ENCODE assay signal across 1 cellular context in the genomic region with DNA sequence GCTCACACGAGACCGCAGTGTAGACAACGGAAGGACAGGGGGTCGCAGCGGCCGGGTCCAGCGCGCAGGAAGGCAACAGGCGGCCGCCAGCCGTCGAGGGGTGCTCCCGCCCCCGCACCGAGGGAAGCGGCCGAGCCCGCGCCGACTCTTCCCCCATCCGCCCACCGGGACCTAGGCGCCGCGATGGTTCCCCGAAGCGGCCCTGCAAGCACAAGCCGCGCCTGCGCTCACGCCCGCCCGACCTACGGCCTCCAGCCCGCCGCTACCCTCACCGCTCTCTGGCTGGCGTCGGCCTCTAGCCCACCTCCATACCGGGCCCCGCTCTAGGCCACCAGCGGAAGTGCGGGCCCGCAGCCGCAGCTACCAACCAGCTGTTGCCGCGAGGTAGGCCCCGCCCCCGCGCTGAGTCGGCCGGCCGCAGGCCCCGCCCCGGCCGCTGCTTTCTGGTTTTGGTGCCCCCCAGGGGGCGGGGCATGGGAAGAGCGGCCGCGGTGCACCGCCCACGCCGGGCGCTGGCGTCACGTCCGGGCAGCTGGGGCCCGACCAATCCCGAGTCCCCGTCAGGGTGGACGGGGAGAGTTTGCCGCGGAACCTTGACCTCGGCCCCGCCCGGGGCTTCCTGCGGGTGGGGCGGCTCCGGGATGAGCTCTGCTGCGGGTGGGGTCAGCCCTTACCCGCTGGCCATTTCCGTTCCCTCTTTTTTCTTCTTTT.
A peak's percentile ranks its signal among the peaks of the same experiment; 100 is the strongest.
TF ChIP-seq lines count a peak whose summit lies in the region.

A gene with protein sequence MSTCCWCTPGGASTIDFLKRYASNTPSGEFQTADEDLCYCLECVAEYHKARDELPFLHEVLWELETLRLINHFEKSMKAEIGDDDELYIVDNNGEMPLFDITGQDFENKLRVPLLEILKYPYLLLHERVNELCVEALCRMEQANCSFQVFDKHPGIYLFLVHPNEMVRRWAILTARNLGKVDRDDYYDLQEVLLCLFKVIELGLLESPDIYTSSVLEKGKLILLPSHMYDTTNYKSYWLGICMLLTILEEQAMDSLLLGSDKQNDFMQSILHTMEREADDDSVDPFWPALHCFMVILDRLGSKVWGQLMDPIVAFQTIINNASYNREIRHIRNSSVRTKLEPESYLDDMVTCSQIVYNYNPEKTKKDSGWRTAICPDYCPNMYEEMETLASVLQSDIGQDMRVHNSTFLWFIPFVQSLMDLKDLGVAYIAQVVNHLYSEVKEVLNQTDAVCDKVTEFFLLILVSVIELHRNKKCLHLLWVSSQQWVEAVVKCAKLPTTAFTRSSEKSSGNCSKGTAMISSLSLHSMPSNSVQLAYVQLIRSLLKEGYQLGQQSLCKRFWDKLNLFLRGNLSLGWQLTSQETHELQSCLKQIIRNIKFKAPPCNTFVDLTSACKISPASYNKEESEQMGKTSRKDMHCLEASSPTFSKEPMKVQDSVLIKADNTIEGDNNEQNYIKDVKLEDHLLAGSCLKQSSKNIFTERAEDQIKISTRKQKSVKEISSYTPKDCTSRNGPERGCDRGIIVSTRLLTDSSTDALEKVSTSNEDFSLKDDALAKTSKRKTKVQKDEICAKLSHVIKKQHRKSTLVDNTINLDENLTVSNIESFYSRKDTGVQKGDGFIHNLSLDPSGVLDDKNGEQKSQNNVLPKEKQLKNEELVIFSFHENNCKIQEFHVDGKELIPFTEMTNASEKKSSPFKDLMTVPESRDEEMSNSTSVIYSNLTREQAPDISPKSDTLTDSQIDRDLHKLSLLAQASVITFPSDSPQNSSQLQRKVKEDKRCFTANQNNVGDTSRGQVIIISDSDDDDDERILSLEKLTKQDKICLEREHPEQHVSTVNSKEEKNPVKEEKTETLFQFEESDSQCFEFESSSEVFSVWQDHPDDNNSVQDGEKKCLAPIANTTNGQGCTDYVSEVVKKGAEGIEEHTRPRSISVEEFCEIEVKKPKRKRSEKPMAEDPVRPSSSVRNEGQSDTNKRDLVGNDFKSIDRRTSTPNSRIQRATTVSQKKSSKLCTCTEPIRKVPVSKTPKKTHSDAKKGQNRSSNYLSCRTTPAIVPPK (N-terminal part only) (minus strand): TSS at position 342 of the 711 bp plus-strand sequence. CDS start 5,558 bp downstream, outside the sequence.

TF ChIP-seq in K562, 482 proteins besides CTCF, POLR2A, EP300 and RAD21 (continued from another document and continues in another):
- TF ChIP-seq, protein P1, sequence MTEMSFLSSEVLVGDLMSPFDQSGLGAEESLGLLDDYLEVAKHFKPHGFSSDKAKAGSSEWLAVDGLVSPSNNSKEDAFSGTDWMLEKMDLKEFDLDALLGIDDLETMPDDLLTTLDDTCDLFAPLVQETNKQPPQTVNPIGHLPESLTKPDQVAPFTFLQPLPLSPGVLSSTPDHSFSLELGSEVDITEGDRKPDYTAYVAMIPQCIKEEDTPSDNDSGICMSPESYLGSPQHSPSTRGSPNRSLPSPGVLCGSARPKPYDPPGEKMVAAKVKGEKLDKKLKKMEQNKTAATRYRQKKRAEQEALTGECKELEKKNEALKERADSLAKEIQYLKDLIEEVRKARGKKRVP (CRISPR knock-in tag; IDR thresholded peaks at IDR 0.05), result no peak
- TF ChIP-seq, protein P2, sequence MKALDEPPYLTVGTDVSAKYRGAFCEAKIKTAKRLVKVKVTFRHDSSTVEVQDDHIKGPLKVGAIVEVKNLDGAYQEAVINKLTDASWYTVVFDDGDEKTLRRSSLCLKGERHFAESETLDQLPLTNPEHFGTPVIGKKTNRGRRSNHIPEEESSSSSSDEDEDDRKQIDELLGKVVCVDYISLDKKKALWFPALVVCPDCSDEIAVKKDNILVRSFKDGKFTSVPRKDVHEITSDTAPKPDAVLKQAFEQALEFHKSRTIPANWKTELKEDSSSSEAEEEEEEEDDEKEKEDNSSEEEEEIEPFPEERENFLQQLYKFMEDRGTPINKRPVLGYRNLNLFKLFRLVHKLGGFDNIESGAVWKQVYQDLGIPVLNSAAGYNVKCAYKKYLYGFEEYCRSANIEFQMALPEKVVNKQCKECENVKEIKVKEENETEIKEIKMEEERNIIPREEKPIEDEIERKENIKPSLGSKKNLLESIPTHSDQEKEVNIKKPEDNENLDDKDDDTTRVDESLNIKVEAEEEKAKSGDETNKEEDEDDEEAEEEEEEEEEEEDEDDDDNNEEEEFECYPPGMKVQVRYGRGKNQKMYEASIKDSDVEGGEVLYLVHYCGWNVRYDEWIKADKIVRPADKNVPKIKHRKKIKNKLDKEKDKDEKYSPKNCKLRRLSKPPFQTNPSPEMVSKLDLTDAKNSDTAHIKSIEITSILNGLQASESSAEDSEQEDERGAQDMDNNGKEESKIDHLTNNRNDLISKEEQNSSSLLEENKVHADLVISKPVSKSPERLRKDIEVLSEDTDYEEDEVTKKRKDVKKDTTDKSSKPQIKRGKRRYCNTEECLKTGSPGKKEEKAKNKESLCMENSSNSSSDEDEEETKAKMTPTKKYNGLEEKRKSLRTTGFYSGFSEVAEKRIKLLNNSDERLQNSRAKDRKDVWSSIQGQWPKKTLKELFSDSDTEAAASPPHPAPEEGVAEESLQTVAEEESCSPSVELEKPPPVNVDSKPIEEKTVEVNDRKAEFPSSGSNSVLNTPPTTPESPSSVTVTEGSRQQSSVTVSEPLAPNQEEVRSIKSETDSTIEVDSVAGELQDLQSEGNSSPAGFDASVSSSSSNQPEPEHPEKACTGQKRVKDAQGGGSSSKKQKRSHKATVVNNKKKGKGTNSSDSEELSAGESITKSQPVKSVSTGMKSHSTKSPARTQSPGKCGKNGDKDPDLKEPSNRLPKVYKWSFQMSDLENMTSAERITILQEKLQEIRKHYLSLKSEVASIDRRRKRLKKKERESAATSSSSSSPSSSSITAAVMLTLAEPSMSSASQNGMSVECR (CRISPR knock-in tag; IDR thresholded peaks at IDR 0.05), result peak; percentile 84
- TF ChIP-seq HSF4 (CRISPR knock-in tag; IDR thresholded peaks at IDR 0.05; ENCODE audit: borderline replicate concordance) (no peak), DACH1 (IDR thresholded peaks at IDR 0.05; ENCODE audit: partially characterized antibody) (peak; percentile 82), SNRNP70 (optimal IDR thresholded peaks at IDR 0.05; ENCODE audit: low read depth, low read length) (no peak), ZNF197 (CRISPR knock-in tag; IDR thresholded peaks at IDR 0.05; ENCODE audit: low read depth) (no peak), XRCC4 (IDR thresholded peaks at IDR 0.05; ENCODE audit: extremely low read depth, insufficient read depth, insufficient read length) (no peak), SMAD1 (IDR thresholded peaks at IDR 0.05; ENCODE audit: low read depth, low read length, partially characterized antibody) (no peak), ZNF324 (CRISPR knock-in tag; IDR thresholded peaks at IDR 0.05) (no peak), KAT7 (CRISPR knock-in tag; IDR thresholded peaks at IDR 0.05; ENCODE audit: borderline replicate concordance) (0 out of 2 replicates have a peak, but pooled peaks have one; percentile 39), ZNF282 (CRISPR knock-in tag; IDR thresholded peaks at IDR 0.05) (no peak), NCOA4 (IDR thresholded peaks at IDR 0.05; ENCODE audit: partially characterized antibody) (no peak), POU5F1 (IDR thresholded peaks at IDR 0.05; ENCODE audit: borderline replicate concordance, low read depth, low read length, partially characterized antibody) (no peak), NR3C1 (CRISPR knock-in tag; IDR thresholded peaks at IDR 0.05) (0 out of 2 replicates have a peak, but pooled peaks have one; percentile 40)
- TF ChIP-seq, protein P3, sequence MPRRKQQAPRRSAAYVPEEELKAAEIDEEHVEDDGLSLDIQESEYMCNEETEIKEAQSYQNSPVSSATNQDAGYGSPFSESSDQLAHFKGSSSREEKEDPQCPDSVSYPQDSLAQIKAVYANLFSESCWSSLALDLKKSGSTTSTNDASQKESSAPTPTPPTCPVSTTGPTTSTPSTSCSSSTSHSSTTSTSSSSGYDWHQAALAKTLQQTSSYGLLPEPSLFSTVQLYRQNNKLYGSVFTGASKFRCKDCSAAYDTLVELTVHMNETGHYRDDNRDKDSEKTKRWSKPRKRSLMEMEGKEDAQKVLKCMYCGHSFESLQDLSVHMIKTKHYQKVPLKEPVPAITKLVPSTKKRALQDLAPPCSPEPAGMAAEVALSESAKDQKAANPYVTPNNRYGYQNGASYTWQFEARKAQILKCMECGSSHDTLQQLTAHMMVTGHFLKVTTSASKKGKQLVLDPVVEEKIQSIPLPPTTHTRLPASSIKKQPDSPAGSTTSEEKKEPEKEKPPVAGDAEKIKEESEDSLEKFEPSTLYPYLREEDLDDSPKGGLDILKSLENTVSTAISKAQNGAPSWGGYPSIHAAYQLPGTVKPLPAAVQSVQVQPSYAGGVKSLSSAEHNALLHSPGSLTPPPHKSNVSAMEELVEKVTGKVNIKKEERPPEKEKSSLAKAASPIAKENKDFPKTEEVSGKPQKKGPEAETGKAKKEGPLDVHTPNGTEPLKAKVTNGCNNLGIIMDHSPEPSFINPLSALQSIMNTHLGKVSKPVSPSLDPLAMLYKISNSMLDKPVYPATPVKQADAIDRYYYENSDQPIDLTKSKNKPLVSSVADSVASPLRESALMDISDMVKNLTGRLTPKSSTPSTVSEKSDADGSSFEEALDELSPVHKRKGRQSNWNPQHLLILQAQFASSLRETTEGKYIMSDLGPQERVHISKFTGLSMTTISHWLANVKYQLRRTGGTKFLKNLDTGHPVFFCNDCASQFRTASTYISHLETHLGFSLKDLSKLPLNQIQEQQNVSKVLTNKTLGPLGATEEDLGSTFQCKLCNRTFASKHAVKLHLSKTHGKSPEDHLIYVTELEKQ (CRISPR knock-in tag; IDR thresholded peaks at IDR 0.05), result no peak
- TF ChIP-seq, protein P4, sequence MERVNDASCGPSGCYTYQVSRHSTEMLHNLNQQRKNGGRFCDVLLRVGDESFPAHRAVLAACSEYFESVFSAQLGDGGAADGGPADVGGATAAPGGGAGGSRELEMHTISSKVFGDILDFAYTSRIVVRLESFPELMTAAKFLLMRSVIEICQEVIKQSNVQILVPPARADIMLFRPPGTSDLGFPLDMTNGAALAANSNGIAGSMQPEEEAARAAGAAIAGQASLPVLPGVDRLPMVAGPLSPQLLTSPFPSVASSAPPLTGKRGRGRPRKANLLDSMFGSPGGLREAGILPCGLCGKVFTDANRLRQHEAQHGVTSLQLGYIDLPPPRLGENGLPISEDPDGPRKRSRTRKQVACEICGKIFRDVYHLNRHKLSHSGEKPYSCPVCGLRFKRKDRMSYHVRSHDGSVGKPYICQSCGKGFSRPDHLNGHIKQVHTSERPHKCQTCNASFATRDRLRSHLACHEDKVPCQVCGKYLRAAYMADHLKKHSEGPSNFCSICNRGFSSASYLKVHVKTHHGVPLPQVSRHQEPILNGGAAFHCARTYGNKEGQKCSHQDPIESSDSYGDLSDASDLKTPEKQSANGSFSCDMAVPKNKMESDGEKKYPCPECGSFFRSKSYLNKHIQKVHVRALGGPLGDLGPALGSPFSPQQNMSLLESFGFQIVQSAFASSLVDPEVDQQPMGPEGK (CRISPR knock-in tag; IDR thresholded peaks at IDR 0.05; ENCODE audit: borderline replicate concordance), result no peak
- TF ChIP-seq, protein P5, sequence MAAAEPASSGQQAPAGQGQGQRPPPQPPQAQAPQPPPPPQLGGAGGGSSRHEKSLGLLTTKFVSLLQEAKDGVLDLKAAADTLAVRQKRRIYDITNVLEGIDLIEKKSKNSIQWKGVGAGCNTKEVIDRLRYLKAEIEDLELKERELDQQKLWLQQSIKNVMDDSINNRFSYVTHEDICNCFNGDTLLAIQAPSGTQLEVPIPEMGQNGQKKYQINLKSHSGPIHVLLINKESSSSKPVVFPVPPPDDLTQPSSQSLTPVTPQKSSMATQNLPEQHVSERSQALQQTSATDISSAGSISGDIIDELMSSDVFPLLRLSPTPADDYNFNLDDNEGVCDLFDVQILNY (CRISPR knock-in tag; IDR thresholded peaks at IDR 0.05), result 0 out of 2 replicates have a peak, but pooled peaks have one; percentile 24
- TF ChIP-seq, protein P6, sequence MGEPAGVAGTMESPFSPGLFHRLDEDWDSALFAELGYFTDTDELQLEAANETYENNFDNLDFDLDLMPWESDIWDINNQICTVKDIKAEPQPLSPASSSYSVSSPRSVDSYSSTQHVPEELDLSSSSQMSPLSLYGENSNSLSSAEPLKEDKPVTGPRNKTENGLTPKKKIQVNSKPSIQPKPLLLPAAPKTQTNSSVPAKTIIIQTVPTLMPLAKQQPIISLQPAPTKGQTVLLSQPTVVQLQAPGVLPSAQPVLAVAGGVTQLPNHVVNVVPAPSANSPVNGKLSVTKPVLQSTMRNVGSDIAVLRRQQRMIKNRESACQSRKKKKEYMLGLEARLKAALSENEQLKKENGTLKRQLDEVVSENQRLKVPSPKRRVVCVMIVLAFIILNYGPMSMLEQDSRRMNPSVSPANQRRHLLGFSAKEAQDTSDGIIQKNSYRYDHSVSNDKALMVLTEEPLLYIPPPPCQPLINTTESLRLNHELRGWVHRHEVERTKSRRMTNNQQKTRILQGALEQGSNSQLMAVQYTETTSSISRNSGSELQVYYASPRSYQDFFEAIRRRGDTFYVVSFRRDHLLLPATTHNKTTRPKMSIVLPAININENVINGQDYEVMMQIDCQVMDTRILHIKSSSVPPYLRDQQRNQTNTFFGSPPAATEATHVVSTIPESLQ (CRISPR knock-in tag; IDR thresholded peaks at IDR 0.05), result no peak
